ENCODE assay signal across 21 cellular contexts in genomic region chr12:112066566-112066965, GRCh38. TPM values are rescaled to one million over a fixed set of nuclear protein-coding genes. Genes with fewer than 3 reads are reported as not detected.
A peak's percentile ranks its signal among the peaks of the same experiment; 100 is the strongest.
DNase-seq lines count a peak whose midpoint lies in the region; ATAC-seq and TF ChIP-seq lines count a peak whose summit lies in the region.
"Had no signal": no experiment of that assay in that cellular context is flagged by ENCODE, and none has a peak within 500 bp of the region (broad histone marks: within the 10 kb centered on the region; RNA-seq: fewer than 3 reads in every experiment).

No MANE protein-coding gene starts in this region.

- peaks cover 90% of the 10 kb centered on the region for H3K36me3 Mint-ChIP-seq in activated T-cell treated with anti-CD3 and anti-CD28 coated beads, Interleukin-2, amount 50 U/mL, for 24 hours (ENCODE audit: low read depth)
- peaks cover 40% of the 10 kb centered on the region for H3K36me3 Mint-ChIP-seq in CD4-positive, CD25-positive, alpha-beta regulatory T cell
- H3K36me3 Mint-ChIP-seq in activated B cell treated with CpG ODN at 0.5 μM for 24 hours (ENCODE audit: low read depth) (peaks cover 78% of the 10 kb centered on the region), osteocyte (ENCODE audit: unreplicated experiment) (peaks cover 39% of the 10 kb centered on the region)
- H3K36me3 Mint-ChIP-seq in central memory CD8-positive, alpha-beta T cell (ENCODE audit: insufficient read depth), result peaks cover 70% of the 10 kb centered on the region

- intact Hi-C loops in activated B cell treated with CpG ODN at 0.5 μM for 24 hours (cut with micrococcal nuclease), result no loop called here

- no peak for DNase-seq in activated T-cell treated with anti-CD3 and anti-CD28 coated beads, Interleukin-2, amount 50 U/mL, for 24 hours
- no peak for DNase-seq in activated T-cell treated with anti-CD3 and anti-CD28 coated beads, Interleukin-2, amount 50 U/mL, for 1 hour
- no peak for DNase-seq in CD4-positive, CD25-positive, alpha-beta regulatory T cell
- no peak for DNase-seq in activated B cell treated with CpG ODN at 0.5 μM for 24 hours
- DNase-seq in central memory CD8-positive, alpha-beta T cell (ENCODE audit: low spot score in 2 of 2), result no peak
- no peak for DNase-seq in osteocyte (ENCODE audit: extremely low spot score, unreplicated experiment)
- DNase-seq in CD1c-positive myeloid dendritic cell (ENCODE audit: extremely low spot score), result no peak
- DNase-seq: DND-41, GDM1, KBM-7, NCI-H1048, NCI-H146, NCI-H2081 treated with DMSO at 0.1 percent for 48 hours, NCI-H524, OCI-M1, RPMI8226 had no signal

- no peaks in the 10 kb centered on the region for H3K27me3 ChIP-seq in CD4-positive, CD25-positive, alpha-beta regulatory T cell (ENCODE audit: control insufficient read depth, insufficient read depth, low read length)

- peak overlapping the region; percentile 70 for H3K27ac Mint-ChIP-seq in activated T-cell treated with anti-CD3 and anti-CD28 coated beads, Interleukin-2, amount 50 U/mL, for 24 hours
- H3K27ac Mint-ChIP-seq in CD4-positive, CD25-positive, alpha-beta regulatory T cell, result peak overlapping the region in 2 of 3 donors; percentile 5 to 31
- H3K27ac Mint-ChIP-seq in activated B cell treated with CpG ODN at 0.5 μM for 24 hours (peak overlapping the region; percentile 27), osteocyte (ENCODE audit: unreplicated experiment) (no peak overlapping the region)
- peak overlapping the region; percentile 50 for H3K27ac Mint-ChIP-seq in central memory CD8-positive, alpha-beta T cell (ENCODE audit: low read depth)
- H3K27ac Mint-ChIP-seq: GM23338 had no signal

- H3K4me1 Mint-ChIP-seq in activated T-cell treated with anti-CD3 and anti-CD28 coated beads, Interleukin-2, amount 50 U/mL, for 24 hours (ENCODE audit: low read depth), result peaks cover 2% of the 10 kb centered on the region
- H3K4me1 Mint-ChIP-seq in CD4-positive, CD25-positive, alpha-beta regulatory T cell, result peaks cover 0 to 4% (median 0%) of the 10 kb centered on the region in 4 donors
- no peaks in the 10 kb centered on the region for H3K4me1 Mint-ChIP-seq in activated B cell treated with CpG ODN at 0.5 μM for 24 hours
- H3K4me1 Mint-ChIP-seq in central memory CD8-positive, alpha-beta T cell, result no peaks in the 10 kb centered on the region
- no peaks in the 10 kb centered on the region for H3K4me1 Mint-ChIP-seq in osteocyte (ENCODE audit: unreplicated experiment)
- H3K4me1 Mint-ChIP-seq: CD14-positive monocyte, GM23338 had no signal

- H3K36me3 ChIP-seq in CD4-positive, CD25-positive, alpha-beta regulatory T cell (ENCODE audit: control insufficient read depth, insufficient read depth, low read length), result peaks cover 66% of the 10 kb centered on the region

- CTCF ChIA-PET in activated B cell treated with CpG ODN at 0.5 μM for 24 hours (lab: Charles Lee), result interaction anchor here (1.1 kb wide), 1 partner anchor 321 kb away, joined by 3 read pairs; no protein-coding TSS in a partner anchor

- no peak for ATAC-seq in CD4-positive, CD25-positive, alpha-beta regulatory T cell (ENCODE audit: low read depth in 2 of 2)
- ATAC-seq in activated B cell treated with CpG ODN at 0.5 μM for 24 hours (ENCODE audit: low read depth) (no peak), HG03457 (IDR thresholded peaks at IDR 0.05; ENCODE audit: unreplicated experiment) (no peak)
- no peak for ATAC-seq in central memory CD8-positive, alpha-beta T cell (replicated peaks; ENCODE audit: extremely low read depth, poor library complexity, severe bottlenecking)
- ATAC-seq: A549, GM23338 had no signal

- H3K9me3 Mint-ChIP-seq in activated T-cell treated with anti-CD3 and anti-CD28 coated beads, Interleukin-2, amount 50 U/mL, for 24 hours, result no peaks in the 10 kb centered on the region
- H3K9me3 Mint-ChIP-seq in CD4-positive, CD25-positive, alpha-beta regulatory T cell, result no peaks in the 10 kb centered on the region
- H3K9me3 Mint-ChIP-seq in activated B cell treated with CpG ODN at 0.5 μM for 24 hours (no peaks in the 10 kb centered on the region), osteocyte (ENCODE audit: unreplicated experiment) (no peaks in the 10 kb centered on the region)
- H3K9me3 Mint-ChIP-seq in central memory CD8-positive, alpha-beta T cell, result no peaks in the 10 kb centered on the region
- H3K9me3 Mint-ChIP-seq: GM23338 had no signal

- no peaks in the 10 kb centered on the region for H3K9me3 ChIP-seq in CD4-positive, CD25-positive, alpha-beta regulatory T cell (ENCODE audit: control insufficient read depth in 2 of 2, low read length in 2 of 2)
- H3K9me3 ChIP-seq: A549 had no signal

- POLR2A ChIA-PET in activated B cell treated with CpG ODN at 0.5 μM for 24 hours (lab: Charles Lee), result interaction anchor here (0.6 kb wide), 1 partner anchor 193 kb away, joined by 3 read pairs; no protein-coding TSS in a partner anchor

- no peaks in the 10 kb centered on the region for H3K27me3 Mint-ChIP-seq in activated T-cell treated with anti-CD3 and anti-CD28 coated beads, Interleukin-2, amount 50 U/mL, for 24 hours
- no peaks in the 10 kb centered on the region for H3K27me3 Mint-ChIP-seq in CD4-positive, CD25-positive, alpha-beta regulatory T cell
- H3K27me3 Mint-ChIP-seq in activated B cell treated with CpG ODN at 0.5 μM for 24 hours (no peaks in the 10 kb centered on the region), osteocyte (ENCODE audit: unreplicated experiment) (no peaks in the 10 kb centered on the region)
- no peaks in the 10 kb centered on the region for H3K27me3 Mint-ChIP-seq in central memory CD8-positive, alpha-beta T cell

- no peak overlapping the region for H3K4me3 ChIP-seq in CD4-positive, CD25-positive, alpha-beta regulatory T cell (ENCODE audit: low read depth, low read length)
- H3K4me3 ChIP-seq: A549, GM23338 had no signal

- H3K4me3 Mint-ChIP-seq in activated T-cell treated with anti-CD3 and anti-CD28 coated beads, Interleukin-2, amount 50 U/mL, for 24 hours, result no peak overlapping the region
- no peak overlapping the region for H3K4me3 Mint-ChIP-seq in CD4-positive, CD25-positive, alpha-beta regulatory T cell
- no peak overlapping the region for H3K4me3 Mint-ChIP-seq in activated B cell treated with CpG ODN at 0.5 μM for 24 hours
- no peak overlapping the region for H3K4me3 Mint-ChIP-seq in central memory CD8-positive, alpha-beta T cell
- no peak overlapping the region for H3K4me3 Mint-ChIP-seq in osteocyte (ENCODE audit: unreplicated experiment)
- H3K4me3 Mint-ChIP-seq: CD14-positive monocyte, GM23338 had no signal

- TF ChIP-seq CTCF in activated B cell treated with CpG ODN at 0.5 μM for 24 hours (IDR thresholded peaks at IDR 0.05), result no peak
- no peak for TF ChIP-seq CTCF in osteocyte (IDR thresholded peaks at IDR 0.05)

- H3K27ac ChIP-seq in CD4-positive, CD25-positive, alpha-beta regulatory T cell (ENCODE audit: insufficient read depth, low read length, poor library complexity, severe bottlenecking), result no peak overlapping the region
- H3K27ac ChIP-seq: A549, HL-60 had no signal

- H3K4me1 ChIP-seq in CD4-positive, CD25-positive, alpha-beta regulatory T cell (ENCODE audit: control insufficient read depth, insufficient read depth, low read length, poor library complexity, severe bottlenecking), result no peaks in the 10 kb centered on the region

RNA-seq across cellular contexts. Expression of gene NAA25, which starts 42.0 kb away (rescaled TPM):
- 27.9 TPM for total RNA-seq in CD4-positive, CD25-positive, alpha-beta regulatory T cell
- polyA plus RNA-seq in CD4-positive, CD25-positive, alpha-beta regulatory T cell, result 10 to 100 TPM in 3 of 4 donors, 1 to 10 TPM in 1; 8.0 to 19.0 (median 12.6) TPM
- total RNA-seq in activated B cell treated with CpG ODN at 0.5 μM for 24 hours (43.5 and 52.7 TPM in 2 replicates), osteocyte (20.0 and 22.7 TPM in 2 replicates)

RNA-seq across cellular contexts. Expression of gene ERP29, which starts 53.3 kb away (rescaled TPM):
- total RNA-seq in CD4-positive, CD25-positive, alpha-beta regulatory T cell, result 103 TPM
- polyA plus RNA-seq in CD4-positive, CD25-positive, alpha-beta regulatory T cell, result 100 to 1,000 TPM; 188 to 218 (median 207) TPM
- 133 and 135 TPM in 2 replicates for total RNA-seq in activated B cell treated with CpG ODN at 0.5 μM for 24 hours
- 133 and 139 TPM in 2 replicates for total RNA-seq in osteocyte

RNA-seq across cellular contexts. Expression of gene TMEM116, which starts 53.6 kb away (rescaled TPM):
- total RNA-seq in CD4-positive, CD25-positive, alpha-beta regulatory T cell, result 20.2 TPM
- polyA plus RNA-seq in CD4-positive, CD25-positive, alpha-beta regulatory T cell, result 10 to 100 TPM; 25.2 to 38.4 (median 30.7) TPM
- total RNA-seq in activated B cell treated with CpG ODN at 0.5 μM for 24 hours (6.4 and 10.5 TPM in 2 replicates), osteocyte (9.9 and 12.6 TPM in 2 replicates)

RNA-seq across cellular contexts. Expression of gene TRAFD1, which starts 58.8 kb away (rescaled TPM):
- 43.4 TPM for total RNA-seq in CD4-positive, CD25-positive, alpha-beta regulatory T cell
- 10 to 100 TPM; 73.5 to 95.7 (median 83.0) TPM for polyA plus RNA-seq in CD4-positive, CD25-positive, alpha-beta regulatory T cell
- 47.8 and 51.0 TPM in 2 replicates for total RNA-seq in activated B cell treated with CpG ODN at 0.5 μM for 24 hours
- 34.8 and 38.9 TPM in 2 replicates for total RNA-seq in osteocyte
